14 cellular contexts compared by ENCODE assay signal in the genomic region with DNA sequence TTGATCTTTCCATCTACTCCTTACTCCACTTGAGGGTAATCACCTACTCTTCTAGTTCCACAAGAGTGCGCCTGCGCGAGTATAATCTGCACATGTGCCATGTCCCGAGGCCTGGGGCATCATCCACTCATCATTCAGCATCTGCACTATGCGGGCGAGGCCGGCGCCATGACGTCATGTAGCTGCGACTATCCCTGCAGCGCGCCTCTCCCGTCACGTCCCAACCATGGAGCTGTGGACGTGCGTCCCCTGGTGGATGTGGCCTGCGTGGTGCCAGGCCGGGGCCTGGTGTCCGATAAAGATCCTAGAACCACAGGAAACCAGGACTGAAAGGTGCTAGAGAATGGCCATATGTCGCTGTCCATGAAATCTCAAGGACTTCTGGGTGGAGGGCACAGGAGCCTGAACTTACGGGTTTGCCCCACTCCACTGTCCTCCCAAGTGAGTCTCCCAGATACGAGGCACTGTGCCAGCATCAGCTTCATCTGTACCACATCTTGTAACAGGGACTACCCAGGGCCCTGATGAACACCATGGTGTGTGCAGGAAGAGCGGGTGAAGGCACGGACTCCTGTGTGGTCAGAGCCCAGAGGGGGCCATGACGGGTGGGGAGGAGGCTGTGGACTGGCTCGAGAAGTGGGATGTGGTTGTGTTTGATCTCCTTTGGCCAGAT. TPM values are rescaled to one million over a fixed set of nuclear protein-coding genes. Genes with fewer than 3 reads are reported as not detected.
A peak's percentile ranks its signal among the peaks of the same experiment; 100 is the strongest.
DNase-seq lines count a peak whose midpoint lies in the region; TF ChIP-seq lines count a peak whose summit lies in the region.
"Had no signal": no experiment of that assay in that cellular context is flagged by ENCODE, and none has a peak within 500 bp of the region (broad histone marks: within the 10 kb centered on the region; RNA-seq: fewer than 3 reads in every experiment).

No MANE protein-coding gene starts in this region.

- no peak overlapping the region for H3K14ac ChIP-seq in neuronal stem cell (ENCODE audit: low read length)

- WGBS in neuronal stem cell (ENCODE audit: extremely low coverage in 2 of 2, insufficient read length in 2 of 2, insufficient replicate concordance in 1 of 2), 2 donors: no CpG with 5 or more reads among the region's 26 CpGs

- no peak overlapping the region for H3K9ac ChIP-seq in neuronal stem cell (ENCODE audit: low read depth, low read length, poor library complexity)
- H3K9ac ChIP-seq: KMS-11 had no signal

- CTCF ChIA-PET in activated CD4-positive, alpha-beta memory T cell treated with anti-CD3 and anti-CD28 coated beads for 36 hours (lab: Charles Lee): no interaction called here

- H3K9me3 Mint-ChIP-seq in activated CD4-positive, alpha-beta memory T cell treated with anti-CD3 and anti-CD28 coated beads for 36 hours: no peaks in the 10 kb centered on the region
- no peaks in the 10 kb centered on the region for H3K9me3 Mint-ChIP-seq in activated T-helper 2 cell treated with anti-CD3 and anti-CD28 coated beads, Interferon-gamma antibody, Interleukin-2, Interleukin-4, amounts not matched to agents 10 μg/mL and 5 μg/mL and 100 μg/mL, durations not matched to agents 14 hours and 24 hours and 36 hours

- H3K4me2 ChIP-seq in neuronal stem cell (ENCODE audit: insufficient read depth, low read length, poor library complexity, severe bottlenecking): no peak overlapping the region
- H3K4me2 ChIP-seq: KMS-11 had no signal

- no peak overlapping the region for H4K91ac ChIP-seq in neuronal stem cell (ENCODE audit: low read depth, low read length, poor library complexity)

- no peak overlapping the region for H3K4ac ChIP-seq in neuronal stem cell (ENCODE audit: low read length)

- no peak for TF ChIP-seq CTCF in C4-2B (conservative IDR thresholded peaks at IDR 0.05)

- no peak overlapping the region for H3K27ac Mint-ChIP-seq in activated CD4-positive, alpha-beta memory T cell treated with anti-CD3 and anti-CD28 coated beads for 36 hours
- H3K27ac Mint-ChIP-seq in activated T-helper 2 cell treated with anti-CD3 and anti-CD28 coated beads, Interferon-gamma antibody, Interleukin-2, Interleukin-4, amounts not matched to agents 10 μg/mL and 5 μg/mL and 100 μg/mL, durations not matched to agents 14 hours and 24 hours and 36 hours: no peak overlapping the region
- H3K27ac Mint-ChIP-seq: CD14-positive monocyte had no signal

- H3K27ac ChIP-seq in C4-2B (peak overlapping the region; percentile 100), neuronal stem cell (replicated peaks; ENCODE audit: low read length) (no peak overlapping the region)
- H3K27ac ChIP-seq: KMS-11 had no signal

- H2BK12ac ChIP-seq in neuronal stem cell (ENCODE audit: low read length): no peak overlapping the region

- H2AFZ ChIP-seq in neuronal stem cell (ENCODE audit: low read length): no peak overlapping the region

- no peaks in the 10 kb centered on the region for H3K4me1 Mint-ChIP-seq in activated CD4-positive, alpha-beta memory T cell treated with anti-CD3 and anti-CD28 coated beads for 36 hours (ENCODE audit: low read depth)
- H3K4me1 Mint-ChIP-seq in activated T-helper 2 cell treated with anti-CD3 and anti-CD28 coated beads, Interferon-gamma antibody, Interleukin-2, Interleukin-4, amounts not matched to agents 10 μg/mL and 5 μg/mL and 100 μg/mL, durations not matched to agents 14 hours and 24 hours and 36 hours (ENCODE audit: low read depth): no peaks in the 10 kb centered on the region
- H3K4me1 Mint-ChIP-seq: CD14-positive monocyte had no signal

- H3K4me3 Mint-ChIP-seq in activated CD4-positive, alpha-beta memory T cell treated with anti-CD3 and anti-CD28 coated beads for 36 hours: no peak overlapping the region
- H3K4me3 Mint-ChIP-seq in activated T-helper 2 cell treated with anti-CD3 and anti-CD28 coated beads, Interferon-gamma antibody, Interleukin-2, Interleukin-4, amounts not matched to agents 10 μg/mL and 5 μg/mL and 100 μg/mL, durations not matched to agents 14 hours and 24 hours and 36 hours (ENCODE audit: low read depth): no peak overlapping the region

- no peak overlapping the region for H2BK5ac ChIP-seq in neuronal stem cell (ENCODE audit: low read length)

- H3K36me3 ChIP-seq in H7 (replicated peaks; ENCODE audit: control insufficient read depth, insufficient read depth, low read length) (no peaks in the 10 kb centered on the region), neuronal stem cell (replicated peaks in 1 of 2; ENCODE audit: control insufficient read depth in 2 of 2, insufficient read depth in 2 of 2, low read length in 2 of 2) (no peaks in the 10 kb centered on the region)

- POLR2A ChIA-PET in activated CD4-positive, alpha-beta memory T cell treated with anti-CD3 and anti-CD28 coated beads for 36 hours (lab: Charles Lee): no interaction called here

- H3K27me3 ChIP-seq in H7 (ENCODE audit: control insufficient read depth, insufficient read depth, low read length) (no peaks in the 10 kb centered on the region; the same call in 1 of the 2 replicates), neuronal stem cell (ENCODE audit: control insufficient read depth in 3 of 3, insufficient read depth in 3 of 3, low read depth in 1 of 3, low read length in 3 of 3) (peaks cover 0 to 63% (median 3%) of the 10 kb centered on the region in 3 experiments)

- intact Hi-C loops in activated CD4-positive, alpha-beta memory T cell treated with anti-CD3 and anti-CD28 coated beads for 36 hours (cut with micrococcal nuclease): no loop called here
- intact Hi-C loops in activated T-helper 2 cell treated with anti-CD3 and anti-CD28 coated beads, Interferon-gamma antibody, Interleukin-2, Interleukin-4, amounts not matched to agents 10 μg/mL and 5 μg/mL and 100 μg/mL, durations not matched to agents 14 hours and 24 hours and 36 hours (cut with micrococcal nuclease): no loop called here

- no peaks in the 10 kb centered on the region for H3K79me1 ChIP-seq in neuronal stem cell (ENCODE audit: low read depth, low read length)

- H3K4me3 ChIP-seq in H7 (ENCODE audit: insufficient read depth, low read depth, low read length) (no peak overlapping the region), neuronal stem cell (ENCODE audit: low read length in 2 of 2) (no peak overlapping the region)

- DNase-seq in H7: peak; percentile 52
- peak; percentile 62 for DNase-seq in activated CD4-positive, alpha-beta memory T cell treated with anti-CD3 and anti-CD28 coated beads for 36 hours
- no peak for DNase-seq in neuronal stem cell (ENCODE audit: low spot score)
- DNase-seq in activated T-helper 2 cell treated with anti-CD3 and anti-CD28 coated beads, Interferon-gamma antibody, Interleukin-2, Interleukin-4, amounts not matched to agents 10 μg/mL and 5 μg/mL and 100 μg/mL, durations not matched to agents 14 hours and 24 hours and 36 hours (ENCODE audit: low spot score): no peak
- no peak for DNase-seq in SKM-1 (lab: John Stamatoyannopoulos, UW; ENCODE audit: unreplicated experiment)
- DNase-seq in NCI-H1436 (lab: John Stamatoyannopoulos, UW): no peak
- no peak for DNase-seq in HT-29 (ENCODE audit: low spot score)
- DNase-seq: activated CD4-positive, CD25-positive, alpha-beta regulatory T cell treated with anti-CD3 and anti-CD28 coated beads, Interleukin-2, amount 50 U/mL, for 72 hours had no signal

- H2BK120ac ChIP-seq in neuronal stem cell (ENCODE audit: low read depth, low read length): no peak overlapping the region

- H4K8ac ChIP-seq in neuronal stem cell (ENCODE audit: low read depth, low read length): no peak overlapping the region

- peaks cover 0 to 1% of the 10 kb centered on the region in 2 donors for H3K4me1 ChIP-seq in neuronal stem cell (ENCODE audit: control insufficient read depth in 2 of 2, insufficient read depth in 1 of 2, low read depth in 1 of 2, low read length in 2 of 2)

- H2AK5ac ChIP-seq in neuronal stem cell (ENCODE audit: low read depth, low read length): no peak overlapping the region

- H3K27me3 Mint-ChIP-seq in activated CD4-positive, alpha-beta memory T cell treated with anti-CD3 and anti-CD28 coated beads for 36 hours: peaks cover 36% of the 10 kb centered on the region
- H3K27me3 Mint-ChIP-seq in activated T-helper 2 cell treated with anti-CD3 and anti-CD28 coated beads, Interferon-gamma antibody, Interleukin-2, Interleukin-4, amounts not matched to agents 10 μg/mL and 5 μg/mL and 100 μg/mL, durations not matched to agents 14 hours and 24 hours and 36 hours (ENCODE audit: low read depth): peaks cover 17% of the 10 kb centered on the region

- H2BK15ac ChIP-seq in neuronal stem cell (ENCODE audit: low read length): no peak overlapping the region

- no peak overlapping the region for H3K18ac ChIP-seq in neuronal stem cell (ENCODE audit: low read length)

- H3K36me3 Mint-ChIP-seq in activated CD4-positive, alpha-beta memory T cell treated with anti-CD3 and anti-CD28 coated beads for 36 hours: no peaks in the 10 kb centered on the region
- no peaks in the 10 kb centered on the region for H3K36me3 Mint-ChIP-seq in activated T-helper 2 cell treated with anti-CD3 and anti-CD28 coated beads, Interferon-gamma antibody, Interleukin-2, Interleukin-4, amounts not matched to agents 10 μg/mL and 5 μg/mL and 100 μg/mL, durations not matched to agents 14 hours and 24 hours and 36 hours (ENCODE audit: low read depth)
- H3K36me3 Mint-ChIP-seq: CD14-positive monocyte had no signal

- H3K23ac ChIP-seq in neuronal stem cell (ENCODE audit: low read depth, low read length, poor library complexity): peak overlapping the region; percentile 83

- no peaks in the 10 kb centered on the region for H3K9me3 ChIP-seq in neuronal stem cell (replicated peaks in 1 of 2; ENCODE audit: control insufficient read depth in 2 of 2, insufficient read depth in 1 of 2, low read depth in 1 of 2, low read length in 2 of 2)

RNA-seq across cellular contexts. Expression of gene KLK2, which starts 2.7 kb away (rescaled TPM):
- total RNA-seq in H7 (2014; rRNA removed; shearing (Covaris generic)): not detected in 2 replicates
- total RNA-seq in activated CD4-positive, alpha-beta memory T cell treated with anti-CD3 and anti-CD28 coated beads for 36 hours: not detected
- polyA plus RNA-seq in neuronal stem cell (2013, experiment 1 of 2): 0.06 TPM
- polyA plus RNA-seq in neuronal stem cell (2013, experiment 2 of 2): 0.03 TPM
- total RNA-seq in activated T-helper 2 cell treated with anti-CD3 and anti-CD28 coated beads, Interferon-gamma antibody, Interleukin-2, Interleukin-4, amounts not matched to agents 10 μg/mL and 5 μg/mL and 100 μg/mL, durations not matched to agents 14 hours and 24 hours and 36 hours: 0.44 TPM in 1 of 2 replicates, not detected in the other
- not detected in 2 replicates for total RNA-seq in HT-29 (2014; rRNA removed; shearing (Covaris generic))
- total RNA-seq: mucosa of gallbladder, renal cortical epithelial cell, ureter had no signal
- polyA plus RNA-seq: CD14-positive monocyte had no signal

RNA-seq across cellular contexts. Expression of gene KLK3, which starts 15.8 kb away (rescaled TPM):
- not detected in 2 replicates for total RNA-seq in H7 (2014; rRNA removed; shearing (Covaris generic))
- not detected for total RNA-seq in activated CD4-positive, alpha-beta memory T cell treated with anti-CD3 and anti-CD28 coated beads for 36 hours
- polyA plus RNA-seq in neuronal stem cell (2013, experiment 1 of 2): not detected
- polyA plus RNA-seq in neuronal stem cell (2013, experiment 2 of 2): not detected
- not detected in 2 replicates for total RNA-seq in activated T-helper 2 cell treated with anti-CD3 and anti-CD28 coated beads, Interferon-gamma antibody, Interleukin-2, Interleukin-4, amounts not matched to agents 10 μg/mL and 5 μg/mL and 100 μg/mL, durations not matched to agents 14 hours and 24 hours and 36 hours
- not detected in 2 replicates for total RNA-seq in HT-29 (2014; rRNA removed; shearing (Covaris generic))
- total RNA-seq: mucosa of gallbladder, renal cortical epithelial cell, ureter had no signal
- polyA plus RNA-seq: CD14-positive monocyte had no signal

RNA-seq across cellular contexts. Expression of gene KLK15, which starts 37.2 kb away (rescaled TPM):
- total RNA-seq in H7 (2014; rRNA removed; shearing (Covaris generic)): not detected in 2 replicates
- total RNA-seq in activated CD4-positive, alpha-beta memory T cell treated with anti-CD3 and anti-CD28 coated beads for 36 hours: not detected
- polyA plus RNA-seq in neuronal stem cell (2013, experiment 1 of 2): not detected
- not detected for polyA plus RNA-seq in neuronal stem cell (2013, experiment 2 of 2)
- total RNA-seq in activated T-helper 2 cell treated with anti-CD3 and anti-CD28 coated beads, Interferon-gamma antibody, Interleukin-2, Interleukin-4, amounts not matched to agents 10 μg/mL and 5 μg/mL and 100 μg/mL, durations not matched to agents 14 hours and 24 hours and 36 hours: not detected in 2 replicates
- total RNA-seq in HT-29 (2014; rRNA removed; shearing (Covaris generic)): not detected in 2 replicates
- total RNA-seq: mucosa of gallbladder, renal cortical epithelial cell, ureter had no signal
- polyA plus RNA-seq: CD14-positive monocyte had no signal

RNA-seq across cellular contexts. Expression of gene KLK4, which starts 40.6 kb away (rescaled TPM):
- not detected in 2 replicates for total RNA-seq in H7 (2014; rRNA removed; shearing (Covaris generic))
- total RNA-seq in activated CD4-positive, alpha-beta memory T cell treated with anti-CD3 and anti-CD28 coated beads for 36 hours: not detected
- not detected for polyA plus RNA-seq in neuronal stem cell (2013, experiment 1 of 2)
- not detected for polyA plus RNA-seq in neuronal stem cell (2013, experiment 2 of 2)
- total RNA-seq in activated T-helper 2 cell treated with anti-CD3 and anti-CD28 coated beads, Interferon-gamma antibody, Interleukin-2, Interleukin-4, amounts not matched to agents 10 μg/mL and 5 μg/mL and 100 μg/mL, durations not matched to agents 14 hours and 24 hours and 36 hours: not detected in 2 replicates
- total RNA-seq in HT-29 (2014; rRNA removed; shearing (Covaris generic)): 0.38 TPM in 1 of 2 replicates, not detected in the other
- total RNA-seq: mucosa of gallbladder, renal cortical epithelial cell, ureter had no signal
- polyA plus RNA-seq: CD14-positive monocyte had no signal

RNA-seq across cellular contexts. Expression of gene KLK1, which starts 47.0 kb away (rescaled TPM):
- not detected in 2 replicates for total RNA-seq in H7 (2014; rRNA removed; shearing (Covaris generic))
- total RNA-seq in activated CD4-positive, alpha-beta memory T cell treated with anti-CD3 and anti-CD28 coated beads for 36 hours: under 1 TPM; 0.59 to 0.73 TPM
- polyA plus RNA-seq in neuronal stem cell (2013, experiment 1 of 2): not detected
- polyA plus RNA-seq in neuronal stem cell (2013, experiment 2 of 2): not detected
- total RNA-seq in activated T-helper 2 cell treated with anti-CD3 and anti-CD28 coated beads, Interferon-gamma antibody, Interleukin-2, Interleukin-4, amounts not matched to agents 10 μg/mL and 5 μg/mL and 100 μg/mL, durations not matched to agents 14 hours and 24 hours and 36 hours: 3.0 and 3.5 TPM in 2 replicates
- 3.4 and 4.6 TPM in 2 replicates for total RNA-seq in HT-29 (2014; rRNA removed; shearing (Covaris generic))
- total RNA-seq: renal cortical epithelial cell had no signal

Comparison
In these comparisons a context has a peak if more than half of its experiments do, and no peak if none do; other contexts are left out.
1. DNase-seq: peak in H7 (single experiment) and activated CD4-positive, alpha-beta memory T cell treated with anti-CD3 and anti-CD28 coated beads for 36 hours (single experiment); none in neuronal stem cell (single experiment), activated T-helper 2 cell treated with anti-CD3 and anti-CD28 coated beads, Interferon-gamma antibody, Interleukin-2, Interleukin-4, amounts not matched to agents 10 μg/mL and 5 μg/mL and 100 μg/mL, durations not matched to agents 14 hours and 24 hours and 36 hours (single experiment), SKM-1 (single experiment), NCI-H1436 (single experiment) and HT-29 (single experiment).